ENCODE assay signal across 1 cellular context in the genomic region with DNA sequence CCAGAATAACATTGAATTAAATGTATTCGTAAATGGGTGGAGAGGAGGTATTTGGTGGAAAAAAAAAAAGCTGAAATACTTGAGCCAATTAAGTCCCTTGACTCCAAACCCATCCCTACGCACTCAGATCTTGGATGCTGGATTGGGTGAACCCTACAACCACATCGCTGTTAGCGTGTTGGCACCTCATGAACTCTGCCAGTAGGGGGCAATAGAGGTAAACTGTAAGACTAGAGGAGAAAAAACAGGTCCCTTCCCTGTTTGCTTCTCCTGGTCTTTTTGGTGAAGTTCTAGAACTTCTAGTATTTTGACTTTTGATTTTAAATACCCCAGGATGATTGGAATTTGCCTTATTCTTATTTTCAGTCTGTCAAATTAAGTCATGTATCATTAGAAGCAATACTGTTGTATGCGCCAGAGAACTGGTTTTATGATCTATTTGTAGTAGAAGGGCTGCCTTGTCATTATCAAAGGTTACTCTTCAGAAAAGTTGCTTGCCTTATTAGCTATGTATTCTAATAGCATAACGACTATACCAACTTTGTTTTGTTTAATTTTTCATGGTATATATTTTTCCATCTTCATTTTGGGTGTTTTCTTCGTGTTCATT.
TF ChIP-seq lines count a peak whose summit lies in the region.

No MANE protein-coding gene starts in this region.

TF ChIP-seq in HEK293T, 16 proteins besides CTCF, POLR2A, EP300 and RAD21 (continued from another document):
- TF ChIP-seq TARDBP (IDR thresholded peaks at IDR 0.05) (no peak), SP1 (IDR thresholded peaks at IDR 0.05) (no peak), HDGF (IDR thresholded peaks at IDR 0.05; ENCODE audit: borderline replicate concordance) (no peak), NFRKB (IDR thresholded peaks at IDR 0.05) (no peak), FOXA1 (IDR thresholded peaks at IDR 0.05) (no peak), BHLHE40 (IDR thresholded peaks at IDR 0.05; ENCODE audit: borderline replicate concordance) (no peak), FOXK2 (IDR thresholded peaks at IDR 0.05) (no peak), LEF1 (IDR thresholded peaks at IDR 0.05; ENCODE audit: borderline replicate concordance) (no peak), L3MBTL2 (conservative IDR thresholded peaks at IDR 0.05) (no peak), ZNF384 (IDR thresholded peaks at IDR 0.05) (no peak), CTBP1 (IDR thresholded peaks at IDR 0.05; ENCODE audit: borderline replicate concordance) (no peak)
